Comparison of ENCODE assay signal across 1 cellular context in the genomic region with DNA sequence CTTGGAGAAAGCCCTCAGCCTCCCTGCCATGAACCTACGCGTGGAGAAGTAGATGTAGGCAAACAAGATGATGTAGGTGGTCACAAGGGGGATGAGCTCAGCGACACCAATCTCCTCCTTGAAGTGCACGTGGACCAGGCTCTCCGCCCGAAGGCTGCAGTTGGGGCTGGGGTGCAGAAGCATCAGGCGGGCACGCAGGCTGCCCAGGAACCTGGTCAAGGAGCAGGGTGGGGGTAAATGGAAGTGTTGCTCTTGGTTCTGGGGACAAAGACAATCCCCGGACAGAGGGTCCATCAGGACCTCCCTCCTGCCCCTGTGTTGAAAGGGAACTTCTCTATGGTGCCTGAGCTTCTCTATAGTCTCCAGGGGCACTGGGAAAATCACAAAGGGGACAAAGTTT.
TF ChIP-seq lines count a peak whose summit lies in the region.

No MANE protein-coding gene starts in this region.

TF ChIP-seq in SK-N-SH treated with all-trans-retinoic acid at 6 μM for 48 hours, 23 proteins besides CTCF, POLR2A, EP300 and RAD21 (continued from another document):
- TF ChIP-seq, protein P1, sequence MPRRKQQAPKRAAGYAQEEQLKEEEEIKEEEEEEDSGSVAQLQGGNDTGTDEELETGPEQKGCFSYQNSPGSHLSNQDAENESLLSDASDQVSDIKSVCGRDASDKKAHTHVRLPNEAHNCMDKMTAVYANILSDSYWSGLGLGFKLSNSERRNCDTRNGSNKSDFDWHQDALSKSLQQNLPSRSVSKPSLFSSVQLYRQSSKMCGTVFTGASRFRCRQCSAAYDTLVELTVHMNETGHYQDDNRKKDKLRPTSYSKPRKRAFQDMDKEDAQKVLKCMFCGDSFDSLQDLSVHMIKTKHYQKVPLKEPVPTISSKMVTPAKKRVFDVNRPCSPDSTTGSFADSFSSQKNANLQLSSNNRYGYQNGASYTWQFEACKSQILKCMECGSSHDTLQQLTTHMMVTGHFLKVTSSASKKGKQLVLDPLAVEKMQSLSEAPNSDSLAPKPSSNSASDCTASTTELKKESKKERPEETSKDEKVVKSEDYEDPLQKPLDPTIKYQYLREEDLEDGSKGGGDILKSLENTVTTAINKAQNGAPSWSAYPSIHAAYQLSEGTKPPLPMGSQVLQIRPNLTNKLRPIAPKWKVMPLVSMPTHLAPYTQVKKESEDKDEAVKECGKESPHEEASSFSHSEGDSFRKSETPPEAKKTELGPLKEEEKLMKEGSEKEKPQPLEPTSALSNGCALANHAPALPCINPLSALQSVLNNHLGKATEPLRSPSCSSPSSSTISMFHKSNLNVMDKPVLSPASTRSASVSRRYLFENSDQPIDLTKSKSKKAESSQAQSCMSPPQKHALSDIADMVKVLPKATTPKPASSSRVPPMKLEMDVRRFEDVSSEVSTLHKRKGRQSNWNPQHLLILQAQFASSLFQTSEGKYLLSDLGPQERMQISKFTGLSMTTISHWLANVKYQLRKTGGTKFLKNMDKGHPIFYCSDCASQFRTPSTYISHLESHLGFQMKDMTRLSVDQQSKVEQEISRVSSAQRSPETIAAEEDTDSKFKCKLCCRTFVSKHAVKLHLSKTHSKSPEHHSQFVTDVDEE (CRISPR knock-in tag; IDR thresholded peaks at IDR 0.05) = no peak
- TF ChIP-seq ZFP30 (CRISPR knock-in tag; IDR thresholded peaks at IDR 0.05) (no peak), ZFP3 (CRISPR knock-in tag; IDR thresholded peaks at IDR 0.05) (no peak)
